In the genomic region with DNA sequence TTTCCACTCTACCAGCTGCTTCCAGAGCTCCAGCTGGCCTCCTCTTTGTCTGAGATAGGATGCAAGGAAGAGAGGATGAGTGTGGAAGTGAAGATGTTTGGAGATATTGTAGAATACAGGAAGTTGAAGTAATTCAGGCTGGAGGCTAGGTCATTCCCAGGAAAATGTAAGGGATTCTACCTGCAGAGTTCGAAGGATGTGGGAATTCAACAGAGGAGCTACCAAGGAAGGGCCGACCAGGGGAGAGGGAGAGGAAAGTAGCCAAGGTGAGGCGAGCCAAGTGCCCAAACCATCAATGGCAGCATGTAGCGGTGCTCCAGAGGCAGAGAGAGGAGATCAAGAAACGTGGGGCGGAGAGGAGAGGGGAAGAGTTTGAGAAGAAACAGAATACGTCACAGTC, we compare ENCODE assay signal across 20 cellular contexts. TPM values are rescaled to one million over a fixed set of nuclear protein-coding genes. Genes with fewer than 3 reads are reported as not detected.
DNase-seq lines count a peak whose midpoint lies in the region; ATAC-seq and TF ChIP-seq lines count a peak whose summit lies in the region.
"Had no signal": no experiment of that assay in that cellular context is flagged by ENCODE, and none has a peak within 500 bp of the region (broad histone marks: within the 10 kb centered on the region; RNA-seq: fewer than 3 reads in every experiment).

No MANE protein-coding gene starts in this region.

- peak overlapping the region; percentile 13 for H3K4me3 Mint-ChIP-seq in MCF 10A (ENCODE audit: unreplicated experiment)
- H3K4me3 Mint-ChIP-seq in activated T-helper 17 cell treated with anti-CD3 and anti-CD28 coated beads, Interleukin-2, amount 50 U/mL, for 72 hours = peak overlapping the region; percentile 50
- peak overlapping the region in 8 of 10 donors; percentile 14 to 66 (median 62) for H3K4me3 Mint-ChIP-seq in naive thymus-derived CD8-positive, alpha-beta T cell
- H3K4me3 Mint-ChIP-seq: memory B cell had no signal

- dilution Hi-C loops in mammary epithelial cell (cut with HindIII; ENCODE audit: low sequenced_read_pairs) = no loop called here

- DNase-seq in MCF 10A (ENCODE audit: unreplicated experiment) (no peak), mammary epithelial cell (no peak), Peyer's patch (no peak)
- no peak for DNase-seq in naive thymus-derived CD8-positive, alpha-beta T cell
- DNase-seq: activated CD4-positive, alpha-beta T cell treated with anti-CD3 and anti-CD28 coated beads for 36 hours; activated naive CD4-positive, alpha-beta T cell treated with anti-CD3 and anti-CD28 coated beads for 36 hours; aorta; KG1; left cardiac atrium; NCI-H1436; NCI-H774; retina; stimulated activated CD4-positive, alpha-beta T cell treated with anti-CD3 and anti-CD28 coated beads, Interleukin-1b, Interleukin-23, amount 100 ng/mL, for 48 hours; transverse colon had no signal

- H3K9me3 ChIP-seq in mammary epithelial cell (replicated peaks; ENCODE audit: insufficient read depth, low read length) (no peaks in the 10 kb centered on the region), Peyer's patch (no peaks in the 10 kb centered on the region)
- H3K9me3 ChIP-seq: SJSA1, transverse colon had no signal

- H3K4me2 ChIP-seq in mammary epithelial cell (ENCODE audit: insufficient read depth, low read depth, low read length) = no peak overlapping the region

- H3K79me2 ChIP-seq in mammary epithelial cell (ENCODE audit: insufficient read depth, low read length) = no peaks in the 10 kb centered on the region

- in situ Hi-C loops in mammary epithelial cell (cut with MboI; ENCODE audit: low sequenced_read_pairs in 2 of 2) = no loop called here

- H3K9ac ChIP-seq in mammary epithelial cell (ENCODE audit: insufficient read depth, low read length) = no peak overlapping the region
- H3K9ac ChIP-seq: BLaER1 had no signal

- no peak overlapping the region for H3K27ac ChIP-seq in mammary epithelial cell (ENCODE audit: insufficient read depth, low read depth, low read length)
- no peak overlapping the region for H3K27ac ChIP-seq in Peyer's patch
- H3K27ac ChIP-seq: BLaER1, SJSA1, transverse colon had no signal

- no peak overlapping the region for H2AFZ ChIP-seq in mammary epithelial cell (ENCODE audit: low read depth, low read length)

- H4K20me1 ChIP-seq in mammary epithelial cell (ENCODE audit: insufficient read depth, low read length) = no peaks in the 10 kb centered on the region
- H4K20me1 ChIP-seq: BLaER1 had no signal

- POLR2A ChIA-PET in MCF 10A (lab: Yijun Ruan, JAX) = interaction anchor here (0.5 to 1.0 kb wide), 4 partner anchors 9 to 199 kb away, joined by 3 to 4 read pairs (median 3); a partner anchor contains a TSS
- POLR2A ChIA-PET in naive thymus-derived CD8-positive, alpha-beta T cell (lab: Charles Lee) = interaction anchor here (0.7 kb wide), 1 partner anchor 317 kb away, joined by 3 read pairs; no protein-coding TSS in a partner anchor

- H3K4me1 ChIP-seq in mammary epithelial cell (ENCODE audit: insufficient read depth, low read length) = peaks cover 6% of the 10 kb centered on the region
- H3K4me1 ChIP-seq in Peyer's patch = peaks cover 0 to 13% (median 0%) of the 10 kb centered on the region in 4 donors

- H3K36me3 Mint-ChIP-seq in MCF 10A (ENCODE audit: insufficient read depth, unreplicated experiment) = no peaks in the 10 kb centered on the region
- H3K36me3 Mint-ChIP-seq in activated T-helper 17 cell treated with anti-CD3 and anti-CD28 coated beads, Interleukin-2, amount 50 U/mL, for 72 hours (ENCODE audit: low read depth) = no peaks in the 10 kb centered on the region
- H3K36me3 Mint-ChIP-seq in naive thymus-derived CD8-positive, alpha-beta T cell = no peaks in the 10 kb centered on the region

- BruUV-seq in MCF 10A (replicated peaks; lab: Mats Ljungman, UMichigan) (no TSS peak), mammary epithelial cell (replicated peaks; lab: Mats Ljungman, UMichigan) (no TSS peak)

- intact Hi-C loops in MCF 10A (cut with micrococcal nuclease) = loop anchor here (1.0 to 2.0 kb wide), 3 partner anchors 43 to 142 kb away; no protein-coding TSS in a partner anchor
- intact Hi-C loops in mammary epithelial cell (cut with micrococcal nuclease) = loop anchor here (1.0 kb wide), 4 partner anchors 29 to 141 kb away; no protein-coding TSS in a partner anchor

- TF ChIP-seq CTCF in MCF 10A (IDR thresholded peaks at IDR 0.05; ENCODE audit: unreplicated experiment) (no peak), mammary epithelial cell (conservative IDR thresholded peaks at IDR 0.05 in 1 of 2, IDR thresholded peaks at IDR 0.05 in 1 of 2; ENCODE audit: extremely low read depth in 1 of 2, insufficient read depth in 1 of 2, low read depth in 1 of 2, low read length in 2 of 2) (no peak), Peyer's patch (IDR thresholded peaks at IDR 0.05) (no peak)

- CTCF ChIA-PET in MCF 10A (lab: Yijun Ruan, JAX) (interaction anchor here (0.6 to 7.2 kb wide), 21 partner anchors 8 to 263 kb away, joined by 3 to 107 read pairs (median 6); a partner anchor contains a TSS), mammary epithelial cell (lab: Charles Lee; ENCODE audit: low non-redundant PET) (interaction anchor here (0.5 kb wide), 1 partner anchor 65 kb away, joined by 7 read pairs; no protein-coding TSS in a partner anchor)

- peaks cover 65% of the 10 kb centered on the region for H3K27me3 Mint-ChIP-seq in MCF 10A (ENCODE audit: insufficient read depth, unreplicated experiment)
- H3K27me3 Mint-ChIP-seq in activated T-helper 17 cell treated with anti-CD3 and anti-CD28 coated beads, Interleukin-2, amount 50 U/mL, for 72 hours = peaks cover 44% of the 10 kb centered on the region
- H3K27me3 Mint-ChIP-seq in naive thymus-derived CD8-positive, alpha-beta T cell = peaks cover 24 to 74% (median 60%) of the 10 kb centered on the region in 5 donors

- no peak overlapping the region for H3K4me3 ChIP-seq in mammary epithelial cell (replicated peaks in 1 of 3; ENCODE audit: insufficient read depth in 1 of 3, low read depth in 2 of 3, low read length in 3 of 3)
- H3K4me3 ChIP-seq in Peyer's patch = no peak overlapping the region
- H3K4me3 ChIP-seq: SJSA1 had no signal

- no peaks in the 10 kb centered on the region for H3K4me1 Mint-ChIP-seq in MCF 10A (ENCODE audit: insufficient read depth, unreplicated experiment)
- H3K4me1 Mint-ChIP-seq in activated T-helper 17 cell treated with anti-CD3 and anti-CD28 coated beads, Interleukin-2, amount 50 U/mL, for 72 hours = no peaks in the 10 kb centered on the region
- H3K4me1 Mint-ChIP-seq in naive thymus-derived CD8-positive, alpha-beta T cell = peaks cover 1 to 15% (median 12%) of the 10 kb centered on the region in 4 donors

- H3K27me3 ChIP-seq in mammary epithelial cell (ENCODE audit: insufficient read depth, low read length) (peaks cover 3% of the 10 kb centered on the region), Peyer's patch (no peaks in the 10 kb centered on the region)
- H3K27me3 ChIP-seq: SJSA1 had no signal

- TF ChIP-seq POLR2A in Peyer's patch (IDR thresholded peaks at IDR 0.05) = no peak

- 77% methylated on average over 6 of the region's 7 CpGs for WGBS in mammary epithelial cell (ENCODE audit: low coverage, missing lambda C conversion rate)

- ATAC-seq in activated T-helper 17 cell treated with anti-CD3 and anti-CD28 coated beads, Interleukin-2, amount 50 U/mL, for 72 hours (replicated peaks) = no peak
- no peak for ATAC-seq in naive thymus-derived CD8-positive, alpha-beta T cell
- ATAC-seq in GM21737 (IDR thresholded peaks at IDR 0.05; ENCODE audit: unreplicated experiment) (no peak), HG02840 (IDR thresholded peaks at IDR 0.05; ENCODE audit: low FRiP score, unreplicated experiment) (no peak)

- H3K9me3 Mint-ChIP-seq in MCF 10A (ENCODE audit: unreplicated experiment) = peaks cover 16% of the 10 kb centered on the region
- no peaks in the 10 kb centered on the region for H3K9me3 Mint-ChIP-seq in activated T-helper 17 cell treated with anti-CD3 and anti-CD28 coated beads, Interleukin-2, amount 50 U/mL, for 72 hours
- H3K9me3 Mint-ChIP-seq in naive thymus-derived CD8-positive, alpha-beta T cell = no peaks in the 10 kb centered on the region
- H3K9me3 Mint-ChIP-seq: activated naive CD4-positive, alpha-beta T cell treated with anti-CD3 and anti-CD28 coated beads for 36 hours had no signal

- no peak overlapping the region for H3K27ac Mint-ChIP-seq in MCF 10A (ENCODE audit: low read depth, unreplicated experiment)
- H3K27ac Mint-ChIP-seq in activated T-helper 17 cell treated with anti-CD3 and anti-CD28 coated beads, Interleukin-2, amount 50 U/mL, for 72 hours = no peak overlapping the region
- no peak overlapping the region for H3K27ac Mint-ChIP-seq in naive thymus-derived CD8-positive, alpha-beta T cell
- H3K27ac Mint-ChIP-seq: activated CD4-positive, alpha-beta T cell treated with anti-CD3 and anti-CD28 coated beads for 36 hours; activated naive CD4-positive, alpha-beta T cell treated with anti-CD3 and anti-CD28 coated beads for 36 hours; memory B cell had no signal

- no peaks in the 10 kb centered on the region for H3K36me3 ChIP-seq in mammary epithelial cell (ENCODE audit: insufficient read depth, low read length)
- no peaks in the 10 kb centered on the region for H3K36me3 ChIP-seq in Peyer's patch
- H3K36me3 ChIP-seq: BLaER1, SJSA1, transverse colon had no signal

RNA-seq across cellular contexts. Expression of a gene that starts 49.0 kb away (rescaled TPM):
- 4.0 and 5.4 TPM in 2 replicates for total RNA-seq in MCF 10A (2022)
- 10 to 100 TPM; 17.6 to 45.2 TPM for total RNA-seq in mammary epithelial cell
- polyA plus RNA-seq in mammary epithelial cell = 8.2 TPM
- polyA minus RNA-seq in mammary epithelial cell = 16.6 TPM
- total RNA-seq in activated T-helper 17 cell treated with anti-CD3 and anti-CD28 coated beads, Interleukin-2, amount 50 U/mL, for 72 hours = under 1 TPM in 1 of 2 donors, not detected in 1; 0.11 TPM
- total RNA-seq in naive thymus-derived CD8-positive, alpha-beta T cell = not detected
- under 1 TPM; 0.23 to 0.59 (median 0.55) TPM for polyA plus RNA-seq in naive thymus-derived CD8-positive, alpha-beta T cell
- 10 to 100 TPM in 3 of 4 donors, 1 to 10 TPM in 1; 6.0 to 59.4 (median 17.2) TPM for total RNA-seq in Peyer's patch
- total RNA-seq: activated CD4-positive, alpha-beta T cell treated with anti-CD3 and anti-CD28 coated beads for 36 hours; activated naive CD4-positive, alpha-beta T cell treated with anti-CD3 and anti-CD28 coated beads for 36 hours had no signal
